ENCODE assay signal across 14 cellular contexts in the genomic region with DNA sequence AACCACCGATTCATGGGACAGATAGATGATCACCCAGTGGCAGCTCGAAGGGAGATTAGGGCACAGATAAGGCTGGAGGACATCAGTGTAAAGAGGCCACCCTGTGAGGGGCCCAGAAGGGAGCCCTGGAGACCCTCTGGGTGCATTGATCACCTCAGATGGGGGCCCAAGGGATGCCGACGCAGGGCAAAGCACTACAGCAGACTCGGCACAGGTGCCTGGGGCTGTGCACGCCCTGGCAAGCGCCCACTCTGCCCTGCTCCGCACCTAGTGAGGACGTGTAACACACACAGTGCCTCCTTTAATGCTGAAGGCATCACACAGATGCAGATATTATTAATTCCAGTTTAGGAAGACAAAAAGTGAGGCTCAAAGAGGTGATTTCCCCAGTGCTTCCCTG. TPM values are rescaled to one million over a fixed set of nuclear protein-coding genes. Genes with fewer than 3 reads are reported as not detected.
DNase-seq lines count a peak whose midpoint lies in the region; ATAC-seq, FAIRE-seq and TF ChIP-seq lines count a peak whose summit lies in the region.
"Had no signal": no experiment of that assay in that cellular context is flagged by ENCODE, and none has a peak within 500 bp of the region (broad histone marks: within the 10 kb centered on the region; RNA-seq: fewer than 3 reads in every experiment).

No MANE protein-coding gene starts in this region.

- H3K36me3 Mint-ChIP-seq in nephron progenitor cell (ENCODE audit: low read depth) (peaks cover 34% of the 10 kb centered on the region), type B pancreatic cell (peaks cover 8% of the 10 kb centered on the region)

- no peak overlapping the region for H2AFZ ChIP-seq in GM12878 (ENCODE audit: control insufficient read depth, low read depth, low read length)
- H2AFZ ChIP-seq: GM23248 had no signal

- H3K9me2 ChIP-seq in DOHH2 (replicated peaks; ENCODE audit: control insufficient read depth, low read length) = no peaks in the 10 kb centered on the region

- H3F3A ChIP-seq in DOHH2 (ENCODE audit: control insufficient read depth, insufficient read depth) = peaks cover 12% of the 10 kb centered on the region; the same call in 1 of the 2 replicates

- SMC1A ChIA-PET in GM12878 (lab: Charles Lee; ENCODE audit: uncharacterized antibody, unreplicated experiment) = interaction anchor here (2.0 to 2.3 kb wide), 2 partner anchors 12 to 49 kb away, joined by 7 to 9 read pairs; no protein-coding TSS in a partner anchor

- TF ChIP-seq CTCF in DOHH2 (IDR thresholded peaks at IDR 0.05; ENCODE audit: low read depth, low read length, poor library complexity, severe bottlenecking) (no peak), GM12878 (IDR thresholded peaks at IDR 0.05 in 2 of 3, conservative IDR thresholded peaks at IDR 0.05 in 1 of 3; ENCODE audit: control insufficient read depth in 2 of 3, extremely low read depth in 1 of 3, insufficient read depth in 1 of 3, low read depth in 3 of 3, low read length in 3 of 3) (no peak), nephron progenitor cell (IDR thresholded peaks at IDR 0.05) (no peak), type B pancreatic cell (conservative IDR thresholded peaks at IDR 0.05) (no peak)

- H3K4me1 Mint-ChIP-seq in nephron progenitor cell (peaks cover 99% of the 10 kb centered on the region), type B pancreatic cell (ENCODE audit: unreplicated experiment) (peaks cover 61% of the 10 kb centered on the region)

- FAIRE-seq in GM12878 (lab: Jason Lieb, UNC) = no peak
- FAIRE-seq: G401.6 had no signal

- peak overlapping the region in 9 of 11 experiments; percentile 3 to 69 (median 20); a peak in 12 of 22 replicates for H3K9ac ChIP-seq in BLaER1 treated with 17β-estradiol and CSF1 and Interleukin-3, amounts not matched to agents 10 nM and 100 nM
- H3K9ac ChIP-seq in GM12878 (ENCODE audit: control insufficient read depth, insufficient read depth, low read length) = no peak overlapping the region
- H3K9ac ChIP-seq: GM23248 had no signal

- H3K36me3 ChIP-seq in BLaER1 treated with 17β-estradiol and CSF1 and Interleukin-3, amounts not matched to agents 10 nM and 100 nM = peaks cover 24 to 100% (median 81%) of the 10 kb centered on the region in 11 experiments
- H3K36me3 ChIP-seq in DOHH2 (ENCODE audit: control insufficient read depth, low read length) (peaks cover 57% of the 10 kb centered on the region), GM12878 (ENCODE audit: control insufficient read depth in 2 of 2, insufficient read depth in 2 of 2, low read length in 1 of 2) (peaks cover 3 to 7% of the 10 kb centered on the region in 2 experiments; a peak in 2 of 4 replicates)

- H3K4me1 ChIP-seq in BLaER1 treated with 17β-estradiol and CSF1 and Interleukin-3, amounts not matched to agents 10 nM and 100 nM = peaks cover 57 to 92% (median 78%) of the 10 kb centered on the region in 10 experiments
- peaks cover 60% of the 10 kb centered on the region for H3K4me1 ChIP-seq in DOHH2 (ENCODE audit: control insufficient read depth, low read length)
- H3K4me1 ChIP-seq in GM12878 (ENCODE audit: control insufficient read depth, insufficient read depth, low read length) = peaks cover 47% of the 10 kb centered on the region

- H3K9me3 Mint-ChIP-seq in nephron progenitor cell (no peaks in the 10 kb centered on the region), type B pancreatic cell (no peaks in the 10 kb centered on the region)

- BruUV-seq in GM12878 (replicated peaks; lab: Mats Ljungman, UMichigan) = no TSS peak

- intact Hi-C loops in GM12878 (cut with micrococcal nuclease; ENCODE audit: unreplicated experiment) = no loop called here

- no peak for TF ChIP-seq POLR2A in GM12878 (IDR thresholded peaks at IDR 0.05; ENCODE audit: low read depth, low read length)

- H3K4me2 ChIP-seq in BLaER1 treated with 17β-estradiol and CSF1 and Interleukin-3, amounts not matched to agents 10 nM and 100 nM = peak overlapping the region; percentile 60 to 99 (median 95)
- H3K4me2 ChIP-seq in DOHH2 (ENCODE audit: low read length) (peak overlapping the region; percentile 79), GM12878 (ENCODE audit: control insufficient read depth, insufficient read depth) (0 out of 2 replicates have a peak overlapping the region, but pooled peaks have one; percentile 93)

- DNase-seq in GM12878 (ENCODE audit: low read depth, low spot score) (no peak), nephron progenitor cell (no peak), type B pancreatic cell (ENCODE audit: extremely low spot score, unreplicated experiment) (no peak)
- no peak for DNase-seq in central memory CD4-positive, alpha-beta T cell
- DNase-seq: activated T-cell treated with anti-CD3 and anti-CD28 coated beads, Interleukin-2, amount 50 U/mL, for 1 hour; GM23248; KG1; NCI-H1417 treated with DMSO at 0.1 percent for 48 hours; OCI-M1 had no signal

- 94% methylated on average over 9 of the region's 9 CpGs for WGBS in GM12878 (ENCODE audit: insufficient coverage, insufficient replicate concordance, low lambda C conversion rate, missing lambda C conversion rate)

- ATAC-seq in GM12878 = no peak
- no peak for ATAC-seq in GM21576 (IDR thresholded peaks at IDR 0.05; ENCODE audit: unreplicated experiment)
- ATAC-seq: SK-N-SH treated with all-trans-retinoic acid at 6 μM for 48 hours had no signal

- no peak for TF ChIP-seq RAD21 in GM12878 (IDR thresholded peaks at IDR 0.05; ENCODE audit: insufficient read depth, low read depth, low read length)

- H3K4me3 ChIP-seq in BLaER1 treated with 17β-estradiol and CSF1 and Interleukin-3, amounts not matched to agents 10 nM and 100 nM = no peak overlapping the region; a peak in 1 of 20 replicates
- H3K4me3 ChIP-seq in DOHH2 (ENCODE audit: low read length) (peak overlapping the region; percentile 7; the same call in 1 of the 2 replicates), GM12878 (no peak overlapping the region)
- H3K4me3 ChIP-seq: GM23248 had no signal

- RAD21 ChIA-PET in GM12878 (lab: Charles Lee; ENCODE audit: unreplicated experiment) = interaction anchor here (2.1 kb wide), 1 partner anchor 111 kb away, joined by 7 read pairs; no protein-coding TSS in a partner anchor

- peak overlapping the region in 8 of 11 experiments; percentile 35 to 100 (median 65); a peak in 15 of 22 replicates for H3K27ac ChIP-seq in BLaER1 treated with 17β-estradiol and CSF1 and Interleukin-3, amounts not matched to agents 10 nM and 100 nM
- H3K27ac ChIP-seq in DOHH2 (ENCODE audit: low read depth, low read length) (peak overlapping the region; percentile 86; the same call in 1 of the 2 replicates), GM12878 (ENCODE audit: control insufficient read depth, insufficient read depth) (peak overlapping the region; percentile 56; the same call in 1 of the 2 replicates)
- H3K27ac ChIP-seq: GM23248 had no signal

- in situ Hi-C loops in GM12878 (cut with MboI) = loop anchor here (25.0 kb wide), 1 partner anchor 722 kb away; the partner anchor contains the start of gene MAP3K2

- H3K4me3 Mint-ChIP-seq in nephron progenitor cell (peak overlapping the region; percentile 8), type B pancreatic cell (no peak overlapping the region)

- CTCF ChIA-PET in GM12878 (lab: Yijun Ruan, JAX) = interaction anchor here (1.5 to 3.4 kb wide), 2 partner anchors 12 to 49 kb away, joined by 3 to 14 read pairs; no protein-coding TSS in a partner anchor

- H3K27me3 ChIP-seq in BLaER1 treated with 17β-estradiol and CSF1 and Interleukin-3, amounts not matched to agents 10 nM and 100 nM = no peaks in the 10 kb centered on the region
- no peaks in the 10 kb centered on the region for H3K27me3 ChIP-seq in DOHH2 (ENCODE audit: control insufficient read depth, low read length)
- H3K27me3 ChIP-seq in GM12878 (replicated peaks in 1 of 2; ENCODE audit: control insufficient read depth in 2 of 2, insufficient read depth in 2 of 2, low read length in 1 of 2) = no peaks in the 10 kb centered on the region

- peaks cover 54 to 100% (median 100%) of the 10 kb centered on the region in 11 experiments; a peak in 20 of 22 replicates for H4K20me1 ChIP-seq in BLaER1 treated with 17β-estradiol and CSF1 and Interleukin-3, amounts not matched to agents 10 nM and 100 nM
- peaks cover 4% of the 10 kb centered on the region; the same call in 1 of the 2 replicates for H4K20me1 ChIP-seq in DOHH2 (ENCODE audit: control insufficient read depth, insufficient read depth, low read depth, low read length)
- H4K20me1 ChIP-seq in GM12878 (ENCODE audit: control insufficient read depth, insufficient read depth) = no peaks in the 10 kb centered on the region

- H3K79me2 ChIP-seq in DOHH2 (ENCODE audit: control insufficient read depth, low read length) = peaks cover 100% of the 10 kb centered on the region
- H3K79me2 ChIP-seq in GM12878 (ENCODE audit: control insufficient read depth, insufficient read depth, low read length) = peaks cover 68% of the 10 kb centered on the region

- peaks cover 0 to 8% (median 5%) of the 10 kb centered on the region in 11 experiments; a peak in 11 of 22 replicates for H3K9me3 ChIP-seq in BLaER1 treated with 17β-estradiol and CSF1 and Interleukin-3, amounts not matched to agents 10 nM and 100 nM (replicated peaks in 1 of 11)
- H3K9me3 ChIP-seq in DOHH2 (ENCODE audit: control insufficient read depth, insufficient read depth, low read length) = no peaks in the 10 kb centered on the region
- H3K9me3 ChIP-seq in GM12878 (replicated peaks; ENCODE audit: control insufficient read depth, insufficient read depth, low read length) = no peaks in the 10 kb centered on the region

- POLR2A ChIA-PET in GM12878 (lab: Charles Lee) = no interaction called here

- no peak for TF ChIP-seq EP300 in GM12878 (IDR thresholded peaks at IDR 0.05; ENCODE audit: borderline replicate concordance in 1 of 2, control insufficient read depth in 1 of 2, low read depth in 2 of 2, low read length in 2 of 2)

- H3K27ac Mint-ChIP-seq in nephron progenitor cell (peak overlapping the region; percentile 92), type B pancreatic cell (no peak overlapping the region)

- peaks cover 4% of the 10 kb centered on the region for H3K27me3 Mint-ChIP-seq in nephron progenitor cell (ENCODE audit: low read depth, poor library complexity)
- peaks cover 7% of the 10 kb centered on the region for H3K27me3 Mint-ChIP-seq in type B pancreatic cell

RNA-seq across cellular contexts. Expression of gene GYPC, which starts 9.5 kb away (rescaled TPM):
- 88.5 and 88.9 TPM in 2 replicates for total RNA-seq in GM12878 (2013; cell fraction: nucleolus; rRNA removed)
- total RNA-seq in GM12878 (2014; rRNA removed) (139 TPM in 2 replicates), GM12878 (2014; rRNA removed; fragmentation: Illumina TruSeq; extraction: Trizol) (79.2 and 82.0 TPM in 2 replicates), GM12878 (2021) (80.1 and 85.2 TPM in 2 replicates), type B pancreatic cell (ENCODE audit: low replicate concordance) (13.3 and 45.5 TPM in 2 replicates)
- 46.1 TPM for polyA plus RNA-seq in GM12878 (2011; ENCODE audit: low read depth)
- polyA plus RNA-seq in GM12878 (2011; rRNA removed) (95.2 and 132 TPM in 2 replicates), GM12878 (2014; fragmentation: Illumina TruSeq; extraction: Trizol) (26.4 and 72.9 TPM in 2 replicates), GM12878 (2014; fragmentation: Nextera tagmentation; extraction: Ambion mirVana) (10 to 100 TPM; 26.2 to 37.8 TPM), GM12878 (2014; rRNA removed) (143 and 150 TPM in 2 replicates), GM12878 (2016; fragmentation: Nextera tagmentation; extraction: Ambion mirVana) (10 to 100 TPM; 80.7 to 87.6 TPM)
- 184 and 207 TPM in 2 replicates for polyA plus RNA-seq in GM12878 (2011; cell fraction: cytosol; rRNA removed)
- polyA plus RNA-seq in GM12878 (2011; cell fraction: nucleus; rRNA removed) = 70.7 and 93.4 TPM in 2 replicates
- polyA plus RNA-seq in GM12878 (2012) = 109 and 131 TPM in 2 replicates
- polyA minus RNA-seq in GM12878 (2011; rRNA and poly(A)+ RNA removed) = 133 and 136 TPM in 2 replicates
- 29.8 and 36.8 TPM in 2 replicates for polyA minus RNA-seq in GM12878 (2011; cell fraction: cytosol; rRNA and poly(A)+ RNA removed)
- polyA minus RNA-seq in GM12878 (2011; cell fraction: nucleus; rRNA and poly(A)+ RNA removed) = 19.5 and 31.5 TPM in 2 replicates
